ENCODE assay signal across 8 cellular contexts in the genomic region with DNA sequence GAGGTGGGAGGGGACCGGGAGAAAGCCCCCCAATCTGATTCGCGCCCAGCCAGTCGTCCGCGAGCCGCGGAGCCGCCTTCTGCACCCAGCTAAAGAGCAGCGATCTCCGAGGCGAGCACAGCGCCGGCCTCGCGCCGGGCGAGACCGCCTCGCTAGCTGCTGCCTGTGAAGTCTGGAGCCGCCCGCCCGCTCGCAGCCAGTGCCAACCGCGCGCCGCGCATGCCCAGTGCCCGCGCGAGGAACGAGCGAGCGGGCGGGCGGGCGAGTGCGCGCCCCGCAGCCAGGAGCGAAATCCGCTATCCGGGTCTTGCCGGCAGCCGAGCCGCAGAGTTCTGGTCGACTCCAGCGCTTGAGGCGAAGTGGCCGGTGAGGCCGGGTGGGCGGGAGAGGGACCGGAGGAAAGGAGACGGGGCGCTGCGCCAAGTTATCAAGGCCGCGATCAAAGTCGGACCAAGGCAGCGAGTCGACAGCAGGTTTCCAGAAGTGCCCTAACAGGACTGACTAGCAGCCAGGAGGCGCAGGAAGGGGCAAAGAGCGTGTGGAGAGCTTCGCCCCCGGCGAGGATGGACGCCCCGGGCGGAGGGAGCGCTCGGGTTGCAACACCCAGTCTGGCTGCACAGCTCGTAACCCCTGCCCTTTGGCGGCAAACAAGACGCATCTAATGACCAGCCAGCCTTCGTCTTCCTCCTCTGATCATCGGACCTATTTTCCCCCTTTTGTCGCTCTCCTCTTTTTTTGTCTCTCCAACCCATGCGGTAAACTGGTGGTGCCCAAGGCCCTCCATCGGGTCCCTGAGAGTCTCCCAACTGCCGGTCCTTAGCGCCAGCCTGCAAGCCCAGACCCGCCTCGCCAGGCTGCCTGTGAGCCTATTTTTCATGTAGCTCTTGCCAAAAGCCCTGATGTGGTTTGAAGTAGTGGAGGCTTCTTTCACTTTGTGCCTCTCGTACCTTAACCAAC. TPM values are rescaled to one million over a fixed set of nuclear protein-coding genes. Genes with fewer than 3 reads are reported as not detected.
DNase-seq lines count a peak whose midpoint lies in the region; ATAC-seq and TF ChIP-seq lines count a peak whose summit lies in the region.

Gene EPS8 (minus strand): TSS at position 174 of the 957 bp plus-strand sequence. CDS start 106,437 bp downstream, outside the sequence.

- H3K27me3 ChIP-seq in RWPE2 (ENCODE audit: insufficient read depth, poor library complexity, severe bottlenecking) = no peaks in the 10 kb centered on the region

- H3K4me1 ChIP-seq in RWPE2 (ENCODE audit: insufficient read depth, poor library complexity, severe bottlenecking) = no peaks in the 10 kb centered on the region

- peak within 1 kb of the TSS; percentile 87 for H3K4me3 Mint-ChIP-seq in nephron progenitor cell
- H3K4me3 Mint-ChIP-seq in stimulated activated naive CD8-positive, alpha-beta T cell treated with anti-CD3 and anti-CD28 coated beads, Interleukin-15, Interleukin-2, amounts not matched to agents 100 ng/mL and 50 ng/mL, for 24 hours = peak within 1 kb of the TSS; percentile 81

- DNase-seq in EH (ENCODE audit: low read depth) (peak; percentile 92), GOT3 (lab: John Stamatoyannopoulos, UW) (peak; percentile 74), LHCN-M2 (ENCODE audit: low read depth) (peak; percentile 92), RWPE2 (ENCODE audit: low spot score) (peak; percentile 71), fibroblast of the conjunctiva (ENCODE audit: low read depth) (peak; percentile 84), nephron progenitor cell (peak; percentile 98)
- DNase-seq in activated effector memory CD4-positive, alpha-beta T cell treated with anti-CD3 and anti-CD28 coated beads, Interleukin-2, amount 50 U/mL, for 16 hours = peak; percentile 94

- H3K36me3 ChIP-seq in RWPE2 (ENCODE audit: low read depth) = no peaks in the 10 kb centered on the region

- H3K27ac ChIP-seq in RWPE2 (ENCODE audit: poor library complexity, severe bottlenecking) = peak within 1 kb of the TSS; percentile 36

- peak; percentile 81 for ATAC-seq in RWPE2 (ENCODE audit: low read depth)

- H3K36me3 Mint-ChIP-seq in nephron progenitor cell (ENCODE audit: low read depth) = peaks cover 8% of the 10 kb centered on the region
- H3K36me3 Mint-ChIP-seq in stimulated activated naive CD8-positive, alpha-beta T cell treated with anti-CD3 and anti-CD28 coated beads, Interleukin-15, Interleukin-2, amounts not matched to agents 100 ng/mL and 50 ng/mL, for 24 hours (ENCODE audit: low read depth) = no peaks in the 10 kb centered on the region

- peaks cover 6% of the 10 kb centered on the region for H3K9me3 Mint-ChIP-seq in nephron progenitor cell
- H3K9me3 Mint-ChIP-seq in stimulated activated naive CD8-positive, alpha-beta T cell treated with anti-CD3 and anti-CD28 coated beads, Interleukin-15, Interleukin-2, amounts not matched to agents 100 ng/mL and 50 ng/mL, for 24 hours = no peaks in the 10 kb centered on the region

- peak within 1 kb of the TSS; percentile 62 for H3K4me3 ChIP-seq in RWPE2 (ENCODE audit: severe bottlenecking)

- peaks cover 17% of the 10 kb centered on the region for H3K4me1 Mint-ChIP-seq in nephron progenitor cell
- peaks cover 16% of the 10 kb centered on the region for H3K4me1 Mint-ChIP-seq in stimulated activated naive CD8-positive, alpha-beta T cell treated with anti-CD3 and anti-CD28 coated beads, Interleukin-15, Interleukin-2, amounts not matched to agents 100 ng/mL and 50 ng/mL, for 24 hours (ENCODE audit: low read depth)

- peaks cover 40% of the 10 kb centered on the region for H3K27me3 Mint-ChIP-seq in nephron progenitor cell (ENCODE audit: low read depth, poor library complexity)
- H3K27me3 Mint-ChIP-seq in stimulated activated naive CD8-positive, alpha-beta T cell treated with anti-CD3 and anti-CD28 coated beads, Interleukin-15, Interleukin-2, amounts not matched to agents 100 ng/mL and 50 ng/mL, for 24 hours = peaks cover 66% of the 10 kb centered on the region

- H3K27ac Mint-ChIP-seq in nephron progenitor cell = no peak within 1 kb of the TSS
- peak within 1 kb of the TSS; percentile 63 for H3K27ac Mint-ChIP-seq in stimulated activated naive CD8-positive, alpha-beta T cell treated with anti-CD3 and anti-CD28 coated beads, Interleukin-15, Interleukin-2, amounts not matched to agents 100 ng/mL and 50 ng/mL, for 24 hours

- no peaks in the 10 kb centered on the region for H3K9me3 ChIP-seq in RWPE2 (ENCODE audit: severe bottlenecking)

- no peak for TF ChIP-seq CTCF in RWPE2 (IDR thresholded peaks at IDR 0.05; ENCODE audit: poor library complexity, severe bottlenecking)
- TF ChIP-seq CTCF in nephron progenitor cell (IDR thresholded peaks at IDR 0.05) = no peak

RNA-seq across cellular contexts. Expression of gene EPS8, which starts in this region (rescaled TPM):
- 162 and 193 TPM in 2 replicates for total RNA-seq in LHCN-M2 (2014; rRNA removed)
- polyA plus RNA-seq in LHCN-M2 (2012) = 59.2 TPM

Comparison
In these comparisons a context has a peak if more than half of its experiments do, and no peak if none do; other contexts are left out.
1. Peak in every context shown above with its lines: DNase-seq, ATAC-seq, H3K4me3 ChIP-seq and H3K27ac ChIP-seq.